Comparison of ENCODE assay signal across 1 cellular context in the genomic region with DNA sequence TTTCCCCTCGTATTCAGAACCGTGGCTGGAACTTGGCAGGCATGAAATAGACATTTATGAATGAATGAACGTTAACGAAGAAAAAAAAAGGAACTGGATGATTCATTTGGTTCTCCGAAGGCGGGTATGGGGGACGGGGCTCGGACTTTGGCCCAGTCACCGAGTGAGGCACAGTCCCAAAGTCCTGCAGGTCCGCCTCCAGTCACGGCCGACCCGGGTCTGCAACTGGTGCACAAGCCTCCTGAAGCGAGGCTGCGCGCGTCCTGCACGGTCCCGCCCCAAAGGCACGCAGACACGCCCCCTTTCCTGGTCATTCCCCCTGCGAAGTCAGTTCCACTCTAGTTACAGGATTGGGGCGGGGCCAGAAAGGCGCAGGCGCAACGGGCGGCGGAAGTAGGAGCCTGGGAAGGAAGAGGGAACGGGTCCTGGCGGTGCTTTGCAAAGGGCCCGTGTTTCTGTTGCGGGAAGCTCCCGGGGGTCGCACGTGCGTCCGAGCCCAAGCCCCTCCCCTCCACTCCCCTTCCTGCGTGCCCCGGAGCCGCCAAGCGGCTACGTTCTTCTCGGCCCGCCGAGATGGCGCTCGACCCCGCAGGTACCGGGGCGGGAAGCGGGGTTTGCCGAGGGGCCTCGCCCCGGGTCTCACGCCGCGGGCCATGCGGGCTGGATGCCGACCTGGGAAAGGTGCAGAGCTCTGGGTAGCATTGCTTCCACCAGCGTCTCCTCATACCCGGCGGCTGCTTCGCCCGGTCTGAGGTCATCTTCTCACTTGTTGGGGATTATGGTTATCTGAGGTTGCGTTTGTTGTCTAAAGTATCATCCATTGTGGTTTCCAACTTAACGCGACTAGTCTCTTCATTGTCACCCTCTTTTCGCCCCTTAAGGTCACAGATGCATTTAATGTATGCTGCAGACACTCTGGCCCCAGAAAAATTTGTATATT.
TF ChIP-seq lines count a peak whose summit lies in the region.

A gene with protein sequence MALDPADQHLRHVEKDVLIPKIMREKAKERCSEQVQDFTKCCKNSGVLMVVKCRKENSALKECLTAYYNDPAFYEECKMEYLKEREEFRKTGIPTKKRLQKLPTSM (plus strand): TSS at position 399 of the 940 bp plus-strand sequence. CDS start 175 bp downstream, at position 574.

TF ChIP-seq in HEK293, 187 proteins besides CTCF, POLR2A, EP300 and RAD21 (continued from another document and continues in another):
- TF ChIP-seq, protein P1, sequence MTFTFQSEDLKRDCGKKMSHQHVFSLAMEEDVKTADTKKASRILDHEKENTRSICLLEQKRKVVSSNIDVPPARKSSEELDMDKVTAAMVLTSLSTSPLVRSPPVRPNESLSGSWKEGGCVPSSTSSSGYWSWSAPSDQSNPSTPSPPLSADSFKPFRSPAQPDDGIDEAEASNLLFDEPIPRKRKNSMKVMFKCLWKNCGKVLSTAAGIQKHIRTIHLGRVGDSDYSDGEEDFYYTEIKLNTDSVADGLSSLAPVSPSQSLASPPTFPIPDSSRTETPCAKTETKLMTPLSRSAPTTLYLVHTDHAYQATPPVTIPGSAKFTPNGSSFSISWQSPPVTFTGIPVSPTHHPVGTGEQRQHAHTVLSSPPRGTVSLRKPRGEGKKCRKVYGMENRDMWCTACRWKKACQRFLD (tag by site-specific recombination; IDR thresholded peaks at IDR 0.05): no peak
- TF ChIP-seq KLF9 (tag by site-specific recombination; IDR thresholded peaks at IDR 0.05; ENCODE audit: low read depth) (peak; percentile 96), GLIS1 (tag by site-specific recombination; IDR thresholded peaks at IDR 0.05) (peak; percentile 38; the same call in 1 of the 2 replicates), ZNF133 (tag by site-specific recombination; IDR thresholded peaks at IDR 0.05) (no peak), SCRT1 (tag by site-specific recombination; IDR thresholded peaks at IDR 0.05; ENCODE audit: borderline replicate concordance) (0 out of 2 replicates have a peak, but pooled peaks have one; percentile 57), ZNF239 (tag by site-specific recombination; IDR thresholded peaks at IDR 0.05) (no peak), ZNF548 (tag by site-specific recombination; IDR thresholded peaks at IDR 0.05) (no peak), ZNF571 (tag by site-specific recombination; IDR thresholded peaks at IDR 0.05) (no peak), ZNF354C (tag by site-specific recombination; IDR thresholded peaks at IDR 0.05; ENCODE audit: borderline replicate concordance, low read depth) (no peak), REPIN1 (tag by site-specific recombination; IDR thresholded peaks at IDR 0.05; ENCODE audit: low read depth) (no peak), ZNF155 (tag by site-specific recombination; IDR thresholded peaks at IDR 0.05) (no peak), ZNF768 (tag by site-specific recombination; IDR thresholded peaks at IDR 0.05) (no peak), ZNF529 (tag by site-specific recombination; IDR thresholded peaks at IDR 0.05; ENCODE audit: insufficient replicate concordance) (no peak), ZNF138 (tag by site-specific recombination; IDR thresholded peaks at IDR 0.05; ENCODE audit: borderline replicate concordance) (no peak), ZNF223 (tag by site-specific recombination; IDR thresholded peaks at IDR 0.05) (no peak), ZNF514 (tag by site-specific recombination; IDR thresholded peaks at IDR 0.05) (no peak), ZNF561 (tag by site-specific recombination; IDR thresholded peaks at IDR 0.05; ENCODE audit: borderline replicate concordance) (no peak), ZSCAN30 (tag by site-specific recombination; IDR thresholded peaks at IDR 0.05) (no peak), KLF16 (tag by site-specific recombination; IDR thresholded peaks at IDR 0.05) (peak; percentile 77; the same call in 1 of the 2 replicates), SCRT2 (tag by site-specific recombination; IDR thresholded peaks at IDR 0.05) (peak; percentile 97), ZBTB8A (tag by site-specific recombination; IDR thresholded peaks at IDR 0.05) (peak; percentile 60), ZNF501 (tag by site-specific recombination; IDR thresholded peaks at IDR 0.05) (peak; percentile 94), ZNF76 (tag by site-specific recombination; IDR thresholded peaks at IDR 0.05; ENCODE audit: borderline replicate concordance, low read depth) (peak; percentile 63), ZNF274 (IDR thresholded peaks at IDR 0.05; ENCODE audit: low read length) (no peak), ZNF274 (tag by site-specific recombination; IDR thresholded peaks at IDR 0.05; ENCODE audit: borderline replicate concordance) (no peak), YY2 (tag by site-specific recombination; IDR thresholded peaks at IDR 0.05) (no peak), ZNF391 (tag by site-specific recombination; IDR thresholded peaks at IDR 0.05; ENCODE audit: borderline replicate concordance, low read depth) (no peak; the same call in 1 of the 2 replicates), ZNF624 (tag by site-specific recombination; IDR thresholded peaks at IDR 0.05) (no peak), PRDM1 (tag by site-specific recombination; IDR thresholded peaks at IDR 0.05) (no peak), HOXD13 (CRISPR knock-in tag; IDR thresholded peaks at IDR 0.05; ENCODE audit: borderline replicate concordance) (no peak), ZNF169 (tag by site-specific recombination; IDR thresholded peaks at IDR 0.05) (no peak), SP7 (tag by site-specific recombination; IDR thresholded peaks at IDR 0.05) (peak; percentile 10; the same call in 1 of the 2 replicates), SP3 (tag by site-specific recombination; IDR thresholded peaks at IDR 0.05) (peak; percentile 85), ZBTB7A (tag by site-specific recombination; IDR thresholded peaks at IDR 0.05; ENCODE audit: low read depth) (no peak), ZNF629 (tag by site-specific recombination; IDR thresholded peaks at IDR 0.05) (no peak), ZNF843 (tag by site-specific recombination; IDR thresholded peaks at IDR 0.05) (no peak), WT1 (tag by site-specific recombination; IDR thresholded peaks at IDR 0.05) (no peak), ZNF311 (tag by site-specific recombination; IDR thresholded peaks at IDR 0.05; ENCODE audit: borderline replicate concordance) (0 out of 2 replicates have a peak, but pooled peaks have one; percentile 60), ZNF777 (tag by site-specific recombination; IDR thresholded peaks at IDR 0.05; ENCODE audit: borderline replicate concordance) (no peak), KLF7 (tag by site-specific recombination; IDR thresholded peaks at IDR 0.05; ENCODE audit: borderline replicate concordance) (no peak), FEZF1 (tag by site-specific recombination; IDR thresholded peaks at IDR 0.05) (no peak), ZNF623 (tag by site-specific recombination; IDR thresholded peaks at IDR 0.05) (no peak), ZFP69B (tag by site-specific recombination; IDR thresholded peaks at IDR 0.05) (0 out of 2 replicates have a peak, but pooled peaks have one; percentile 39), TCF7L2 (IDR thresholded peaks at IDR 0.05; ENCODE audit: borderline replicate concordance, low read depth, low read length) (no peak), ZNF184 (tag by site-specific recombination; IDR thresholded peaks at IDR 0.05) (no peak), OSR2 (tag by site-specific recombination; IDR thresholded peaks at IDR 0.05) (no peak), ZEB2 (tag by site-specific recombination; IDR thresholded peaks at IDR 0.05) (peak; percentile 41; the same call in 1 of the 2 replicates), SP2 (tag by site-specific recombination; IDR thresholded peaks at IDR 0.05) (peak; percentile 95), ZNF302 (tag by site-specific recombination; IDR thresholded peaks at IDR 0.05; ENCODE audit: low read depth) (no peak)
- TF ChIP-seq, protein P2, sequence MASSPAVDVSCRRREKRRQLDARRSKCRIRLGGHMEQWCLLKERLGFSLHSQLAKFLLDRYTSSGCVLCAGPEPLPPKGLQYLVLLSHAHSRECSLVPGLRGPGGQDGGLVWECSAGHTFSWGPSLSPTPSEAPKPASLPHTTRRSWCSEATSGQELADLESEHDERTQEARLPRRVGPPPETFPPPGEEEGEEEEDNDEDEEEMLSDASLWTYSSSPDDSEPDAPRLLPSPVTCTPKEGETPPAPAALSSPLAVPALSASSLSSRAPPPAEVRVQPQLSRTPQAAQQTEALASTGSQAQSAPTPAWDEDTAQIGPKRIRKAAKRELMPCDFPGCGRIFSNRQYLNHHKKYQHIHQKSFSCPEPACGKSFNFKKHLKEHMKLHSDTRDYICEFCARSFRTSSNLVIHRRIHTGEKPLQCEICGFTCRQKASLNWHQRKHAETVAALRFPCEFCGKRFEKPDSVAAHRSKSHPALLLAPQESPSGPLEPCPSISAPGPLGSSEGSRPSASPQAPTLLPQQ (tag by site-specific recombination; IDR thresholded peaks at IDR 0.05): peak; percentile 63
- TF ChIP-seq, protein P3, sequence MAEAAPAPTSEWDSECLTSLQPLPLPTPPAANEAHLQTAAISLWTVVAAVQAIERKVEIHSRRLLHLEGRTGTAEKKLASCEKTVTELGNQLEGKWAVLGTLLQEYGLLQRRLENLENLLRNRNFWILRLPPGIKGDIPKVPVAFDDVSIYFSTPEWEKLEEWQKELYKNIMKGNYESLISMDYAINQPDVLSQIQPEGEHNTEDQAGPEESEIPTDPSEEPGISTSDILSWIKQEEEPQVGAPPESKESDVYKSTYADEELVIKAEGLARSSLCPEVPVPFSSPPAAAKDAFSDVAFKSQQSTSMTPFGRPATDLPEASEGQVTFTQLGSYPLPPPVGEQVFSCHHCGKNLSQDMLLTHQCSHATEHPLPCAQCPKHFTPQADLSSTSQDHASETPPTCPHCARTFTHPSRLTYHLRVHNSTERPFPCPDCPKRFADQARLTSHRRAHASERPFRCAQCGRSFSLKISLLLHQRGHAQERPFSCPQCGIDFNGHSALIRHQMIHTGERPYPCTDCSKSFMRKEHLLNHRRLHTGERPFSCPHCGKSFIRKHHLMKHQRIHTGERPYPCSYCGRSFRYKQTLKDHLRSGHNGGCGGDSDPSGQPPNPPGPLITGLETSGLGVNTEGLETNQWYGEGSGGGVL (tag by site-specific recombination; IDR thresholded peaks at IDR 0.05): no peak
- TF ChIP-seq, protein P4, sequence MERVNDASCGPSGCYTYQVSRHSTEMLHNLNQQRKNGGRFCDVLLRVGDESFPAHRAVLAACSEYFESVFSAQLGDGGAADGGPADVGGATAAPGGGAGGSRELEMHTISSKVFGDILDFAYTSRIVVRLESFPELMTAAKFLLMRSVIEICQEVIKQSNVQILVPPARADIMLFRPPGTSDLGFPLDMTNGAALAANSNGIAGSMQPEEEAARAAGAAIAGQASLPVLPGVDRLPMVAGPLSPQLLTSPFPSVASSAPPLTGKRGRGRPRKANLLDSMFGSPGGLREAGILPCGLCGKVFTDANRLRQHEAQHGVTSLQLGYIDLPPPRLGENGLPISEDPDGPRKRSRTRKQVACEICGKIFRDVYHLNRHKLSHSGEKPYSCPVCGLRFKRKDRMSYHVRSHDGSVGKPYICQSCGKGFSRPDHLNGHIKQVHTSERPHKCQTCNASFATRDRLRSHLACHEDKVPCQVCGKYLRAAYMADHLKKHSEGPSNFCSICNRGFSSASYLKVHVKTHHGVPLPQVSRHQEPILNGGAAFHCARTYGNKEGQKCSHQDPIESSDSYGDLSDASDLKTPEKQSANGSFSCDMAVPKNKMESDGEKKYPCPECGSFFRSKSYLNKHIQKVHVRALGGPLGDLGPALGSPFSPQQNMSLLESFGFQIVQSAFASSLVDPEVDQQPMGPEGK (tag by site-specific recombination; IDR thresholded peaks at IDR 0.05): peak; percentile 54
- TF ChIP-seq, protein P5, sequence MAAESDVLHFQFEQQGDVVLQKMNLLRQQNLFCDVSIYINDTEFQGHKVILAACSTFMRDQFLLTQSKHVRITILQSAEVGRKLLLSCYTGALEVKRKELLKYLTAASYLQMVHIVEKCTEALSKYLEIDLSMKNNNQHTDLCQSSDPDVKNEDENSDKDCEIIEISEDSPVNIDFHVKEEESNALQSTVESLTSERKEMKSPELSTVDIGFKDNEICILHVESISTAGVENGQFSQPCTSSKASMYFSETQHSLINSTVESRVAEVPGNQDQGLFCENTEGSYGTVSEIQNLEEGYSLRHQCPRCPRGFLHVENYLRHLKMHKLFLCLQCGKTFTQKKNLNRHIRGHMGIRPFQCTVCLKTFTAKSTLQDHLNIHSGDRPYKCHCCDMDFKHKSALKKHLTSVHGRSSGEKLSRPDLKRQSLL (tag by site-specific recombination; IDR thresholded peaks at IDR 0.05): no peak
- TF ChIP-seq, protein P6, sequence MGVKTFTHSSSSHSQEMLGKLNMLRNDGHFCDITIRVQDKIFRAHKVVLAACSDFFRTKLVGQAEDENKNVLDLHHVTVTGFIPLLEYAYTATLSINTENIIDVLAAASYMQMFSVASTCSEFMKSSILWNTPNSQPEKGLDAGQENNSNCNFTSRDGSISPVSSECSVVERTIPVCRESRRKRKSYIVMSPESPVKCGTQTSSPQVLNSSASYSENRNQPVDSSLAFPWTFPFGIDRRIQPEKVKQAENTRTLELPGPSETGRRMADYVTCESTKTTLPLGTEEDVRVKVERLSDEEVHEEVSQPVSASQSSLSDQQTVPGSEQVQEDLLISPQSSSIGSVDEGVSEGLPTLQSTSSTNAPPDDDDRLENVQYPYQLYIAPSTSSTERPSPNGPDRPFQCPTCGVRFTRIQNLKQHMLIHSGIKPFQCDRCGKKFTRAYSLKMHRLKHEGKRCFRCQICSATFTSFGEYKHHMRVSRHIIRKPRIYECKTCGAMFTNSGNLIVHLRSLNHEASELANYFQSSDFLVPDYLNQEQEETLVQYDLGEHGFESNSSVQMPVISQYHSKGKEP (tag by site-specific recombination; IDR thresholded peaks at IDR 0.05): no peak
- TF ChIP-seq, protein P7, sequence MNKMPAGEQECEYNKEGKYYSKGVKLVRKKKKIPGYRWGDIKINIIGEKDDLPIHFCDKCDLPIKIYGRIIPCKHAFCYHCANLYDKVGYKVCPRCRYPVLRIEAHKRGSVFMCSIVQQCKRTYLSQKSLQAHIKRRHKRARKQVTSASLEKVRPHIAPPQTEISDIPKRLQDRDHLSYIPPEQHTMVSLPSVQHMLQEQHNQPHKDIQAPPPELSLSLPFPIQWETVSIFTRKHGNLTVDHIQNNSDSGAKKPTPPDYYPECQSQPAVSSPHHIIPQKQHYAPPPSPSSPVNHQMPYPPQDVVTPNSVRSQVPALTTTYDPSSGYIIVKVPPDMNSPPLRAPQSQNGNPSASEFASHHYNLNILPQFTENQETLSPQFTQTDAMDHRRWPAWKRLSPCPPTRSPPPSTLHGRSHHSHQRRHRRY (tag by site-specific recombination; IDR thresholded peaks at IDR 0.05): no peak
- TF ChIP-seq, protein P8, sequence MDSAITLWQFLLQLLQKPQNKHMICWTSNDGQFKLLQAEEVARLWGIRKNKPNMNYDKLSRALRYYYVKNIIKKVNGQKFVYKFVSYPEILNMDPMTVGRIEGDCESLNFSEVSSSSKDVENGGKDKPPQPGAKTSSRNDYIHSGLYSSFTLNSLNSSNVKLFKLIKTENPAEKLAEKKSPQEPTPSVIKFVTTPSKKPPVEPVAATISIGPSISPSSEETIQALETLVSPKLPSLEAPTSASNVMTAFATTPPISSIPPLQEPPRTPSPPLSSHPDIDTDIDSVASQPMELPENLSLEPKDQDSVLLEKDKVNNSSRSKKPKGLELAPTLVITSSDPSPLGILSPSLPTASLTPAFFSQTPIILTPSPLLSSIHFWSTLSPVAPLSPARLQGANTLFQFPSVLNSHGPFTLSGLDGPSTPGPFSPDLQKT (IDR thresholded peaks at IDR 0.05; ENCODE audit: borderline replicate concordance, low read depth, low read length): no peak
